23 cellular contexts compared by ENCODE assay signal in genomic region chr10:48653347-48653746, GRCh38. TPM values are rescaled to one million over a fixed set of nuclear protein-coding genes. Genes with fewer than 3 reads are reported as not detected.
DNase-seq lines count a peak whose midpoint lies in the region; ATAC-seq, FAIRE-seq and TF ChIP-seq lines count a peak whose summit lies in the region.
"Had no signal": no experiment of that assay in that cellular context is flagged by ENCODE, and none has a peak within 500 bp of the region (broad histone marks: within the 10 kb centered on the region; RNA-seq: fewer than 3 reads in every experiment).

No MANE protein-coding gene starts in this region.

- H3K4me3 ChIP-seq in SK-N-SH (ENCODE audit: low read depth in 2 of 2, low read length in 1 of 2) (peak overlapping the region in 1 of 2 experiments; percentile 22; a peak in 1 of 4 replicates), GM12878 (no peak overlapping the region)
- H3K4me3 ChIP-seq: A549, GM23248, HAP-1 had no signal

- H3F3A ChIP-seq in SK-N-SH (replicated peaks; ENCODE audit: insufficient read depth) = no peaks in the 10 kb centered on the region

- H3K79me2 ChIP-seq in SK-N-SH (ENCODE audit: insufficient read depth) (peaks cover 44% of the 10 kb centered on the region; the same call in 1 of the 2 replicates), GM12878 (ENCODE audit: control insufficient read depth, insufficient read depth, low read length) (peaks cover 2% of the 10 kb centered on the region)

- intact Hi-C loops in GM12878 (cut with micrococcal nuclease; ENCODE audit: unreplicated experiment) = no loop called here

- POLR2A ChIA-PET in SK-N-SH (lab: Yijun Ruan, JAX) (no interaction called here), GM12878 (lab: Charles Lee) (interaction anchor here (1.0 kb wide), 1 partner anchor 35 kb away, joined by 3 read pairs; no protein-coding TSS in a partner anchor)

- RAD21 ChIA-PET in GM12878 (lab: Charles Lee; ENCODE audit: unreplicated experiment) = interaction anchor here (1.4 to 15.3 kb wide), 5 partner anchors 38 to 287 kb away, joined by 3 to 383 read pairs (median 25); partner anchors contain the start of gene ARHGAP22

- H3K9me3 Mint-ChIP-seq in glutamatergic neuron (ENCODE audit: unreplicated experiment) = peaks cover 8% of the 10 kb centered on the region
- H3K9me3 Mint-ChIP-seq: CD4-positive, alpha-beta memory T cell had no signal

- no peak overlapping the region for H3K9ac ChIP-seq in SK-N-SH
- no peak overlapping the region for H3K9ac ChIP-seq in GM12878 (ENCODE audit: control insufficient read depth, insufficient read depth, low read length)
- H3K9ac ChIP-seq: GM23248 had no signal

- H3K36me3 ChIP-seq in SK-N-SH (replicated peaks in 1 of 2; ENCODE audit: control insufficient read depth in 1 of 2, insufficient read depth in 2 of 2, low read length in 1 of 2) = peaks cover 0 to 7% of the 10 kb centered on the region in 2 experiments
- no peaks in the 10 kb centered on the region for H3K36me3 ChIP-seq in GM12878 (ENCODE audit: control insufficient read depth in 2 of 2, insufficient read depth in 2 of 2, low read length in 1 of 2)
- H3K36me3 ChIP-seq: HAP-1 had no signal

- in situ Hi-C loops in GM12878 (cut with MboI) = no loop called here

- H3K9me3 ChIP-seq in SK-N-SH (no peaks in the 10 kb centered on the region), GM12878 (replicated peaks; ENCODE audit: control insufficient read depth, insufficient read depth, low read length) (no peaks in the 10 kb centered on the region)
- H3K9me3 ChIP-seq: A549, HAP-1 had no signal

- ATAC-seq in SK-N-SH treated with all-trans-retinoic acid at 6 μM for 48 hours (no peak), GM12878 (no peak), HG03442 (IDR thresholded peaks at IDR 0.05; ENCODE audit: unreplicated experiment) (no peak)
- ATAC-seq: A549 had no signal

- TF ChIP-seq RAD21 in SK-N-SH (IDR thresholded peaks at IDR 0.05; ENCODE audit: low read length) (no peak), GM12878 (IDR thresholded peaks at IDR 0.05; ENCODE audit: insufficient read depth, low read depth, low read length) (no peak)

- BruUV-seq in GM12878 (replicated peaks; lab: Mats Ljungman, UMichigan) = no TSS peak

- H3K27ac ChIP-seq in SK-N-SH (ENCODE audit: low read depth in 2 of 2, low read length in 1 of 2) = no peak overlapping the region
- H3K27ac ChIP-seq in GM12878 (ENCODE audit: control insufficient read depth, insufficient read depth) = no peak overlapping the region
- H3K27ac ChIP-seq: 22Rv1, A549, GM23248, HL-60 had no signal

- H3K36me3 Mint-ChIP-seq in glutamatergic neuron (ENCODE audit: unreplicated experiment) = no peaks in the 10 kb centered on the region
- H3K36me3 Mint-ChIP-seq: CD14-positive monocyte; CD4-positive, alpha-beta memory T cell had no signal

- H2AFZ ChIP-seq in SK-N-SH (ENCODE audit: low read depth) = no peak overlapping the region
- no peak overlapping the region for H2AFZ ChIP-seq in GM12878 (ENCODE audit: control insufficient read depth, low read depth, low read length)
- H2AFZ ChIP-seq: GM23248 had no signal

- SMC1A ChIA-PET in GM12878 (lab: Charles Lee; ENCODE audit: uncharacterized antibody, unreplicated experiment) = interaction anchor here (0.9 to 15.1 kb wide), 6 partner anchors 19 to 103 kb away, joined by 3 to 298 read pairs (median 28); partner anchors contain the start of gene ARHGAP22

- CTCF ChIA-PET in SK-N-SH (lab: Yijun Ruan, JAX) (interaction anchor here (1.8 to 14.1 kb wide), 3 partner anchors 46 to 130 kb away, joined by 4 to 662 read pairs (median 60); no protein-coding TSS in a partner anchor), GM12878 (lab: Yijun Ruan, JAX) (interaction anchor here (0.7 to 13.6 kb wide), 4 partner anchors 14 to 101 kb away, joined by 3 to 664 read pairs (median 222); partner anchors contain the start of gene ARHGAP22)

- H3K4me1 ChIP-seq in SK-N-SH (ENCODE audit: control insufficient read depth in 1 of 2, insufficient read depth in 2 of 2, low read depth in 1 of 2, low read length in 1 of 2) = peaks cover 5 to 17% of the 10 kb centered on the region in 2 experiments; a peak in 2 of 4 replicates
- H3K4me1 ChIP-seq in GM12878 (ENCODE audit: control insufficient read depth, insufficient read depth, low read length) = peaks cover 11% of the 10 kb centered on the region

- no peak for TF ChIP-seq POLR2A in GM12878 (IDR thresholded peaks at IDR 0.05; ENCODE audit: low read depth, low read length)

- no peak for DNase-seq in SK-N-SH
- DNase-seq in GM12878 (ENCODE audit: low read depth, low spot score) = no peak
- no peak for DNase-seq in glutamatergic neuron
- no peak for DNase-seq in D721Med (ENCODE audit: insufficient read length, low spot score)
- no peak for DNase-seq in stimulated activated CD4-positive, alpha-beta T cell treated with anti-CD3 and anti-CD28 coated beads, Interleukin-12 subunit alpha, Interleukin-12 subunit beta, amount 100 ng/mL, for 4 hours
- DNase-seq: AML-193; CD4-positive, alpha-beta memory T cell; DMS 273 treated with DMSO at 0.1 percent for 48 hours; DMS53; DND-41; EL; GM23248 had no signal

- no peak for FAIRE-seq in GM12878 (lab: Jason Lieb, UNC)
- no peak for FAIRE-seq in D721Med (lab: Jason Lieb, UNC)
- FAIRE-seq: A549, GM12891 had no signal

- peaks cover 12% of the 10 kb centered on the region for H3K4me1 Mint-ChIP-seq in glutamatergic neuron (ENCODE audit: low read depth, unreplicated experiment)

- peak overlapping the region; percentile 35 for H3K4me3 Mint-ChIP-seq in glutamatergic neuron (ENCODE audit: unreplicated experiment)

- TF ChIP-seq EP300 in SK-N-SH (IDR thresholded peaks at IDR 0.05; ENCODE audit: borderline replicate concordance in 1 of 2, low read depth in 1 of 2, low read length in 1 of 2) (no peak), GM12878 (IDR thresholded peaks at IDR 0.05; ENCODE audit: borderline replicate concordance in 1 of 2, control insufficient read depth in 1 of 2, low read depth in 2 of 2, low read length in 2 of 2) (no peak)

- H4K20me1 ChIP-seq in SK-N-SH (ENCODE audit: insufficient read depth) (no peaks in the 10 kb centered on the region), GM12878 (ENCODE audit: control insufficient read depth, insufficient read depth) (no peaks in the 10 kb centered on the region)

- no peaks in the 10 kb centered on the region for H3K9me2 ChIP-seq in SK-N-SH

- H3K27me3 ChIP-seq in SK-N-SH (ENCODE audit: insufficient read depth) (no peaks in the 10 kb centered on the region), GM12878 (replicated peaks in 1 of 2; ENCODE audit: control insufficient read depth in 2 of 2, insufficient read depth in 2 of 2, low read length in 1 of 2) (no peaks in the 10 kb centered on the region)

- no peak for TF ChIP-seq CTCF in SK-N-SH (IDR thresholded peaks at IDR 0.05)
- no peak for TF ChIP-seq CTCF in GM12878 (IDR thresholded peaks at IDR 0.05 in 2 of 3, conservative IDR thresholded peaks at IDR 0.05 in 1 of 3; ENCODE audit: control insufficient read depth in 2 of 3, extremely low read depth in 1 of 3, insufficient read depth in 1 of 3, low read depth in 3 of 3, low read length in 3 of 3)
- TF ChIP-seq CTCF in glutamatergic neuron (IDR thresholded peaks at IDR 0.05; ENCODE audit: partially characterized antibody, unreplicated experiment) = no peak
- TF ChIP-seq CTCF in D721Med (IDR thresholded peaks at IDR 0.05; ENCODE audit: insufficient read depth, missing control alignments) = no peak

- 100% methylated on average over 5 of the region's 5 CpGs for WGBS in SK-N-SH (ENCODE audit: low lambda C conversion rate)
- 66% methylated on average over 5 of the region's 5 CpGs for WGBS in GM12878 (ENCODE audit: insufficient coverage, insufficient replicate concordance, low lambda C conversion rate, missing lambda C conversion rate)

- peaks cover 4% of the 10 kb centered on the region for H3K27me3 Mint-ChIP-seq in glutamatergic neuron (ENCODE audit: unreplicated experiment)

- H3K4me2 ChIP-seq in SK-N-SH = peak overlapping the region; percentile 99; the same call in 1 of the 2 replicates
- 0 out of 2 replicates have a peak overlapping the region, but pooled peaks have one; percentile 5 for H3K4me2 ChIP-seq in GM12878 (ENCODE audit: control insufficient read depth, insufficient read depth)
- H3K4me2 ChIP-seq: A549 had no signal

- no peak overlapping the region for H3K27ac Mint-ChIP-seq in glutamatergic neuron (ENCODE audit: unreplicated experiment)
- H3K27ac Mint-ChIP-seq: CD4-positive, alpha-beta memory T cell had no signal

RNA-seq across cellular contexts. Expression of gene WDFY4, which starts 31.3 kb away (rescaled TPM):
- polyA plus RNA-seq in SK-N-SH (2012; rRNA removed) (not detected in 2 replicates), GM12878 (2011; rRNA removed) (24.4 and 58.0 TPM in 2 replicates), GM12878 (2014; fragmentation: Illumina TruSeq; extraction: Trizol) (34.4 and 49.4 TPM in 2 replicates), GM12878 (2014; fragmentation: Nextera tagmentation; extraction: Ambion mirVana) (10 to 100 TPM; 13.5 to 13.9 TPM), GM12878 (2014; rRNA removed) (70.3 and 78.5 TPM in 2 replicates), GM12878 (2016; fragmentation: Nextera tagmentation; extraction: Ambion mirVana) (10 to 100 TPM; 31.7 to 45.2 TPM)
- polyA plus RNA-seq in SK-N-SH (2012; cell fraction: cytosol; rRNA removed) = not detected in 2 replicates
- not detected in 2 replicates for polyA plus RNA-seq in SK-N-SH (2012; cell fraction: nucleus; rRNA removed)
- total RNA-seq in GM12878 (2013; cell fraction: nucleolus; rRNA removed) = 484 and 561 TPM in 2 replicates
- total RNA-seq in GM12878 (2014; rRNA removed) (81.2 and 82.2 TPM in 2 replicates), GM12878 (2014; rRNA removed; fragmentation: Illumina TruSeq; extraction: Trizol) (36.3 and 38.1 TPM in 2 replicates), GM12878 (2021) (132 and 136 TPM in 2 replicates), glutamatergic neuron (ENCODE audit: unreplicated experiment) (not detected)
- polyA plus RNA-seq in GM12878 (2011; ENCODE audit: low read depth) = 16.4 TPM
- 46.0 and 51.0 TPM in 2 replicates for polyA plus RNA-seq in GM12878 (2011; cell fraction: cytosol; rRNA removed)
- polyA plus RNA-seq in GM12878 (2011; cell fraction: nucleus; rRNA removed) = 214 and 216 TPM in 2 replicates
- polyA plus RNA-seq in GM12878 (2012) = 26.0 and 43.0 TPM in 2 replicates
- polyA minus RNA-seq in GM12878 (2011; rRNA and poly(A)+ RNA removed) = 149 and 180 TPM in 2 replicates
- 57.9 and 65.2 TPM in 2 replicates for polyA minus RNA-seq in GM12878 (2011; cell fraction: cytosol; rRNA and poly(A)+ RNA removed)
- polyA minus RNA-seq in GM12878 (2011; cell fraction: nucleus; rRNA and poly(A)+ RNA removed) = 153 and 224 TPM in 2 replicates
- total RNA-seq: G401, GM23248, H4 had no signal
- polyA plus RNA-seq: A549, BJ, GM23248 had no signal

RNA-seq across cellular contexts. Expression of gene ARHGAP22, which starts 48.5 kb away (rescaled TPM):
- polyA plus RNA-seq in SK-N-SH (2012; rRNA removed) = 12.4 and 13.8 TPM in 2 replicates
- polyA plus RNA-seq in SK-N-SH (2012; cell fraction: cytosol; rRNA removed) = 9.9 and 11.6 TPM in 2 replicates
- 35.6 and 42.2 TPM in 2 replicates for polyA plus RNA-seq in SK-N-SH (2012; cell fraction: nucleus; rRNA removed)
- 17.6 and 21.3 TPM in 2 replicates for total RNA-seq in GM12878 (2013; cell fraction: nucleolus; rRNA removed)
- not detected in 2 replicates for total RNA-seq in GM12878 (2014; rRNA removed)
- not detected in 2 replicates for total RNA-seq in GM12878 (2014; rRNA removed; fragmentation: Illumina TruSeq; extraction: Trizol)
- total RNA-seq in GM12878 (2021) = 0.18 and 0.45 TPM in 2 replicates
- not detected for polyA plus RNA-seq in GM12878 (2011; ENCODE audit: low read depth)
- polyA plus RNA-seq in GM12878 (2011; rRNA removed) = 0.61 and 1.0 TPM in 2 replicates
- polyA plus RNA-seq in GM12878 (2011; cell fraction: cytosol; rRNA removed) = 0.36 and 0.82 TPM in 2 replicates
- polyA plus RNA-seq in GM12878 (2011; cell fraction: nucleus; rRNA removed) = 2.2 and 2.9 TPM in 2 replicates
- 0.73 and 0.76 TPM in 2 replicates for polyA plus RNA-seq in GM12878 (2012)
- not detected in 2 replicates for polyA plus RNA-seq in GM12878 (2014; fragmentation: Illumina TruSeq; extraction: Trizol)
- polyA plus RNA-seq in GM12878 (2014; fragmentation: Nextera tagmentation; extraction: Ambion mirVana) = under 1 TPM in 1 of 2 experiments, not detected in 1; 0.07 TPM
- 0.08 TPM in 1 of 2 replicates, not detected in the other for polyA plus RNA-seq in GM12878 (2014; rRNA removed)
- polyA plus RNA-seq in GM12878 (2016; fragmentation: Nextera tagmentation; extraction: Ambion mirVana) = under 1 TPM in 1 of 2 experiments, not detected in 1; 0.56 TPM
- polyA minus RNA-seq in GM12878 (2011; rRNA and poly(A)+ RNA removed) = 0.73 and 0.88 TPM in 2 replicates
- not detected in 2 replicates for polyA minus RNA-seq in GM12878 (2011; cell fraction: cytosol; rRNA and poly(A)+ RNA removed)
- polyA minus RNA-seq in GM12878 (2011; cell fraction: nucleus; rRNA and poly(A)+ RNA removed) = 2.8 and 3.5 TPM in 2 replicates
- total RNA-seq in glutamatergic neuron (ENCODE audit: unreplicated experiment) = 10.0 TPM
- polyA plus RNA-seq: CD4-positive, alpha-beta memory T cell had no signal

Comparison
In these comparisons a context has a peak if more than half of its experiments do, and no peak if none do; other contexts are left out.
1. RNA of gene WDFY4, which starts 31.3 kb away (total RNA-seq): 36.3 to 561 TPM in GM12878; not detected in glutamatergic neuron (single experiment); every median in the first group is over 10 times any median in the second.